In genomic region chr7:78232806-78233205, GRCh38 we compare ENCODE assay signal across 2 cellular contexts.
TF ChIP-seq lines count a peak whose summit lies in the region.

No MANE protein-coding gene starts in this region.

TF ChIP-seq in GM23338, 12 proteins besides CTCF, POLR2A, EP300 and RAD21:
- TF ChIP-seq JUNB (IDR thresholded peaks at IDR 0.05; ENCODE audit: unreplicated experiment) (no peak), ZNF114 (CRISPR knock-in tag; IDR thresholded peaks at IDR 0.05) (no peak), STAT1 (IDR thresholded peaks at IDR 0.05; ENCODE audit: unreplicated experiment) (no peak), EZH2phosphoT487 (IDR thresholded peaks at IDR 0.05; ENCODE audit: unreplicated experiment) (no peak), REST (IDR thresholded peaks at IDR 0.05; ENCODE audit: unreplicated experiment) (no peak), CREB1 (CRISPR knock-in tag; IDR thresholded peaks at IDR 0.05; ENCODE audit: low read depth) (no peak), NANOG (IDR thresholded peaks at IDR 0.05; ENCODE audit: borderline replicate concordance) (no peak), ETS1 (IDR thresholded peaks at IDR 0.05) (no peak), ZNF331 (CRISPR knock-in tag; IDR thresholded peaks at IDR 0.05; ENCODE audit: low read depth) (no peak), EZH2 (IDR thresholded peaks at IDR 0.05; ENCODE audit: low read depth, unreplicated experiment) (no peak), POLR2AphosphoS5 (IDR thresholded peaks at IDR 0.05; ENCODE audit: low read depth) (no peak), ZNF462 (CRISPR knock-in tag; IDR thresholded peaks at IDR 0.05) (no peak)

TF ChIP-seq in WTC11, 78 proteins besides CTCF, POLR2A, EP300 and RAD21:
- TF ChIP-seq ARID4B (CRISPR knock-in tag; IDR thresholded peaks at IDR 0.05; ENCODE audit: borderline replicate concordance) (no peak), GTF2I (CRISPR knock-in tag; conservative IDR thresholded peaks at IDR 0.05) (no peak), CBFB (CRISPR knock-in tag; IDR thresholded peaks at IDR 0.05; ENCODE audit: low read depth) (no peak)
